ENCODE assay signal across 19 cellular contexts in genomic region chr18:3792711-3793110, GRCh38.
A peak's percentile ranks its signal among the peaks of the same experiment; 100 is the strongest.
DNase-seq lines count a peak whose midpoint lies in the region; ATAC-seq, FAIRE-seq and TF ChIP-seq lines count a peak whose summit lies in the region.
"Had no signal": no experiment of that assay in that cellular context is flagged by ENCODE, and none has a peak within 500 bp of the region (broad histone marks: within the 10 kb centered on the region; RNA-seq: fewer than 3 reads in every experiment).

No MANE protein-coding gene starts in this region.

- ATAC-seq in stimulated activated memory B cell treated with anti-CD40 and anti-IgM and Interleukin-4, amounts not matched to agents 10 μg/mL and 1 μg/mL and 100 μg/mL, for 72 hours: peak; percentile 4
- ATAC-seq: CD8-positive, alpha-beta T cell; GM12878; HepG2 had no signal

- H3K4me1 ChIP-seq in H1 (replicated peaks in 1 of 4; ENCODE audit: control insufficient read depth in 3 of 4, insufficient read depth in 4 of 4, low read length in 3 of 4): peaks cover 0 to 6% (median under 1%) of the 10 kb centered on the region in 4 experiments; a peak in 2 of 7 replicates
- H3K4me1 ChIP-seq: BLaER1 had no signal

- H3K4me3 ChIP-seq in H1 (ENCODE audit: extremely low read depth in 1 of 4, insufficient read depth in 2 of 4, low read depth in 3 of 4, low read length in 4 of 4): no peak overlapping the region
- H3K4me3 ChIP-seq: BLaER1, GM12878, GM23248 had no signal

- FAIRE-seq in H1 (lab: Jason Lieb, UNC): no peak
- FAIRE-seq: GM12878, H54, HepG2 had no signal

- H4K5ac ChIP-seq in H1 (ENCODE audit: insufficient read length, low read depth, low read length): no peak overlapping the region

- in situ Hi-C loops in G401 (cut with HindIII; ENCODE audit: low sequenced_read_pairs): no loop called here

- H4K20me1 ChIP-seq in H1 (replicated peaks in 1 of 2; ENCODE audit: control insufficient read depth in 1 of 2, insufficient read depth in 2 of 2, low read length in 2 of 2): peaks cover 0 to 1% of the 10 kb centered on the region in 2 experiments
- H4K20me1 ChIP-seq: BLaER1 had no signal

- DNase-seq in G401 (ENCODE audit: low spot score) (peak; percentile 96), RWPE1 (ENCODE audit: low spot score) (no peak), H1 (ENCODE audit: low read depth in 1 of 2, low spot score in 2 of 2) (no peak), midbrain (lab: John Stamatoyannopoulos, UW) (no peak), osteocyte (ENCODE audit: extremely low spot score, unreplicated experiment) (no peak), NCI-H524 treated with DMSO at 0.1 percent for 48 hours (lab: John Stamatoyannopoulos, UW) (no peak)
- DNase-seq in stimulated activated CD8-positive, alpha-beta memory T cell treated with anti-CD3 and anti-CD28 coated beads, Interleukin-4, amount 100 ng/mL, for 48 hours: no peak
- DNase-seq: 8988T; Calu3; CD8-positive, alpha-beta T cell; DMS79 treated with DMSO at 0.1 percent for 48 hours; GM23248; HCEC 1CT had no signal

- no peak overlapping the region for H3K56ac ChIP-seq in H1 (replicated peaks; ENCODE audit: insufficient read length, low read depth, low read length)

- H3K4me2 ChIP-seq in H1 (ENCODE audit: insufficient read depth in 1 of 2, low read depth in 2 of 2, low read length in 2 of 2): no peak overlapping the region
- H3K4me2 ChIP-seq: BLaER1 had no signal

- H2BK15ac ChIP-seq in H1 (ENCODE audit: low read length): no peak overlapping the region

- no peaks in the 10 kb centered on the region for H3K79me2 ChIP-seq in H1 (ENCODE audit: control insufficient read depth in 1 of 2, insufficient read depth in 2 of 2, low read length in 2 of 2)

- H3K36me3 Mint-ChIP-seq in stimulated activated memory B cell treated with anti-CD40 and anti-IgM and Interleukin-4, amounts not matched to agents 10 μg/mL and 1 μg/mL and 100 μg/mL, for 72 hours: no peaks in the 10 kb centered on the region
- no peaks in the 10 kb centered on the region for H3K36me3 Mint-ChIP-seq in osteocyte (ENCODE audit: unreplicated experiment)
- H3K36me3 Mint-ChIP-seq: CD14-positive monocyte; CD8-positive, alpha-beta T cell had no signal

- no peak overlapping the region for H3K23ac ChIP-seq in H1 (ENCODE audit: insufficient read length)

- no peak overlapping the region for H3K27ac Mint-ChIP-seq in stimulated activated memory B cell treated with anti-CD40 and anti-IgM and Interleukin-4, amounts not matched to agents 10 μg/mL and 1 μg/mL and 100 μg/mL, for 72 hours
- H3K27ac Mint-ChIP-seq in osteocyte (ENCODE audit: unreplicated experiment): no peak overlapping the region
- H3K27ac Mint-ChIP-seq: CD8-positive, alpha-beta T cell had no signal

- TF ChIP-seq CTCF in RWPE1 (conservative IDR thresholded peaks at IDR 0.05; ENCODE audit: low read depth): no peak
- no peak for TF ChIP-seq CTCF in H1 (IDR thresholded peaks at IDR 0.05; ENCODE audit: control extremely low read depth in 1 of 3, insufficient read depth in 1 of 3, low read depth in 1 of 3, low read length in 3 of 3)
- TF ChIP-seq CTCF in osteocyte (IDR thresholded peaks at IDR 0.05): no peak

- no peaks in the 10 kb centered on the region; a peak in 1 of 8 replicates for H3K36me3 ChIP-seq in H1 (ENCODE audit: control insufficient read depth in 2 of 4, insufficient read depth in 4 of 4, low read length in 3 of 4)
- H3K36me3 ChIP-seq: BLaER1 had no signal

- H3K9ac ChIP-seq in H1 (replicated peaks in 1 of 4; ENCODE audit: extremely low read depth in 1 of 4, low read depth in 3 of 4, low read length in 3 of 4): no peak overlapping the region
- H3K9ac ChIP-seq: BLaER1, GM23248 had no signal

- no peak overlapping the region for H3K4ac ChIP-seq in H1 (replicated peaks; ENCODE audit: insufficient read length, low read depth, low read length)

- H3K18ac ChIP-seq in H1 (ENCODE audit: extremely low read depth, low read length): no peak overlapping the region

- H2BK20ac ChIP-seq in H1 (ENCODE audit: low read length): no peak overlapping the region

- H2AK5ac ChIP-seq in H1 (ENCODE audit: low read depth, low read length): no peak overlapping the region

- no peaks in the 10 kb centered on the region for H3K4me1 Mint-ChIP-seq in stimulated activated memory B cell treated with anti-CD40 and anti-IgM and Interleukin-4, amounts not matched to agents 10 μg/mL and 1 μg/mL and 100 μg/mL, for 72 hours
- H3K4me1 Mint-ChIP-seq in osteocyte (ENCODE audit: unreplicated experiment): peaks cover 18% of the 10 kb centered on the region

- TF ChIP-seq EP300 in H1 (IDR thresholded peaks at IDR 0.05; ENCODE audit: borderline replicate concordance in 1 of 2, low read depth in 2 of 2, low read length in 2 of 2): no peak

- no peak overlapping the region for H2AFZ ChIP-seq in H1 (ENCODE audit: low read length)
- H2AFZ ChIP-seq: GM23248 had no signal

- no peak overlapping the region for H3K14ac ChIP-seq in H1 (ENCODE audit: insufficient read length)

- no peaks in the 10 kb centered on the region for H3K23me2 ChIP-seq in H1 (ENCODE audit: low read depth, low read length)

- CTCF ChIA-PET in RWPE1 (lab: Yijun Ruan, JAX) (no interaction called here), H1 (lab: Charles Lee; ENCODE audit: partially characterized antibody) (interaction anchor here (0.6 to 6.0 kb wide), 4 partner anchors 20 to 494 kb away, joined by 3 to 43 read pairs (median 3); no protein-coding TSS in a partner anchor)

- H2BK12ac ChIP-seq in H1 (ENCODE audit: low read depth, low read length): no peak overlapping the region

- H3K79me1 ChIP-seq in H1 (ENCODE audit: low read depth, low read length): no peaks in the 10 kb centered on the region

- H4K8ac ChIP-seq in H1 (ENCODE audit: extremely low read depth, insufficient read depth, low read length): peak overlapping the region; percentile 10; the same call in 1 of the 2 replicates

- POLR2A ChIA-PET in RWPE1 (lab: Yijun Ruan, JAX; ENCODE audit: low non-redundant PET) (no interaction called here), H1 (lab: Charles Lee; ENCODE audit: partially characterized antibody) (no interaction called here)

- no peak for TF ChIP-seq POLR2A in H1 (IDR thresholded peaks at IDR 0.05; ENCODE audit: control extremely low read depth in 1 of 2, low read depth in 2 of 2, low read length in 2 of 2)

- no peak overlapping the region for H2BK120ac ChIP-seq in H1 (replicated peaks; ENCODE audit: low read depth, low read length)

- H3K27ac ChIP-seq in RWPE1: peak overlapping the region; percentile 2; the same call in 1 of the 2 replicates
- H3K27ac ChIP-seq in H1 (ENCODE audit: low read depth, low read length): no peak overlapping the region
- H3K27ac ChIP-seq: BLaER1, GM23248 had no signal

- WGBS in H1 (ENCODE audit: extremely low coverage in 1 of 2, insufficient coverage in 1 of 2, insufficient read length in 1 of 2, insufficient replicate concordance in 2 of 2, low coverage in 1 of 2, low lambda C conversion rate in 2 of 2, missing lambda C conversion rate in 1 of 2), 2 experiments: 93% methylated on average over 9 of the region's 9 CpGs; no CpG with 5 or more reads in 1 of the 2 experiments

- H3K9me3 Mint-ChIP-seq in stimulated activated memory B cell treated with anti-CD40 and anti-IgM and Interleukin-4, amounts not matched to agents 10 μg/mL and 1 μg/mL and 100 μg/mL, for 72 hours: no peaks in the 10 kb centered on the region
- no peaks in the 10 kb centered on the region for H3K9me3 Mint-ChIP-seq in osteocyte (ENCODE audit: unreplicated experiment)
- H3K9me3 Mint-ChIP-seq: CD8-positive, alpha-beta T cell had no signal

- no peak overlapping the region for H4K91ac ChIP-seq in H1 (replicated peaks; ENCODE audit: insufficient read length, low read length)

- no peak for TF ChIP-seq RAD21 in H1 (IDR thresholded peaks at IDR 0.05 in 1 of 2, conservative IDR thresholded peaks at IDR 0.05 in 1 of 2; ENCODE audit: low read depth in 2 of 2, low read length in 2 of 2)

- peaks cover 8% of the 10 kb centered on the region for H3K27me3 Mint-ChIP-seq in stimulated activated memory B cell treated with anti-CD40 and anti-IgM and Interleukin-4, amounts not matched to agents 10 μg/mL and 1 μg/mL and 100 μg/mL, for 72 hours
- H3K27me3 Mint-ChIP-seq in osteocyte (ENCODE audit: unreplicated experiment): no peaks in the 10 kb centered on the region

- H2BK5ac ChIP-seq in H1 (ENCODE audit: low read depth, low read length): no peak overlapping the region

- no peaks in the 10 kb centered on the region for H3K27me3 ChIP-seq in H1 (replicated peaks in 1 of 4; ENCODE audit: control insufficient read depth in 3 of 4, extremely low read depth in 1 of 4, insufficient read depth in 3 of 4, low read length in 3 of 4)
- H3K27me3 ChIP-seq: BLaER1 had no signal

- H3K4me3 Mint-ChIP-seq in stimulated activated memory B cell treated with anti-CD40 and anti-IgM and Interleukin-4, amounts not matched to agents 10 μg/mL and 1 μg/mL and 100 μg/mL, for 72 hours: no peak overlapping the region
- H3K4me3 Mint-ChIP-seq in osteocyte (ENCODE audit: unreplicated experiment): no peak overlapping the region
- H3K4me3 Mint-ChIP-seq: CD14-positive monocyte; CD8-positive, alpha-beta T cell had no signal

- no peaks in the 10 kb centered on the region for H3K9me3 ChIP-seq in H1 (ENCODE audit: insufficient read depth in 2 of 2, low read depth in 1 of 2, low read length in 1 of 2)
- H3K9me3 ChIP-seq: BLaER1 had no signal

TF ChIP-seq in H1, 55 proteins besides CTCF, POLR2A, EP300 and RAD21:
- TF ChIP-seq EGR1 (IDR thresholded peaks at IDR 0.05; ENCODE audit: borderline replicate concordance, low read depth, low read length) (no peak), CHD1 (IDR thresholded peaks at IDR 0.05; ENCODE audit: low read depth, low read length) (no peak), SP2 (IDR thresholded peaks at IDR 0.05; ENCODE audit: low read length) (no peak), SP4 (IDR thresholded peaks at IDR 0.05; ENCODE audit: low read length) (no peak), TAF1 (IDR thresholded peaks at IDR 0.05; ENCODE audit: low read depth, low read length) (no peak), GTF2F1 (IDR thresholded peaks at IDR 0.05; ENCODE audit: borderline replicate concordance, low read depth, low read length) (no peak), EZH2 (IDR thresholded peaks at IDR 0.05; ENCODE audit: low read depth, low read length, severe bottlenecking) (no peak), PHF8 (conservative IDR thresholded peaks at IDR 0.05; ENCODE audit: low read depth, low read length) (no peak), CBX5 (IDR thresholded peaks at IDR 0.05; ENCODE audit: low read depth, low read length) (no peak), YY1 (IDR thresholded peaks at IDR 0.05; ENCODE audit: low read depth, low read length) (no peak), TAF7 (optimal IDR thresholded peaks at IDR 0.05; ENCODE audit: borderline replicate concordance, low read depth, low read length) (no peak)
TF ChIP-seq in H1: peak in this region for 0.
